In the genomic region with DNA sequence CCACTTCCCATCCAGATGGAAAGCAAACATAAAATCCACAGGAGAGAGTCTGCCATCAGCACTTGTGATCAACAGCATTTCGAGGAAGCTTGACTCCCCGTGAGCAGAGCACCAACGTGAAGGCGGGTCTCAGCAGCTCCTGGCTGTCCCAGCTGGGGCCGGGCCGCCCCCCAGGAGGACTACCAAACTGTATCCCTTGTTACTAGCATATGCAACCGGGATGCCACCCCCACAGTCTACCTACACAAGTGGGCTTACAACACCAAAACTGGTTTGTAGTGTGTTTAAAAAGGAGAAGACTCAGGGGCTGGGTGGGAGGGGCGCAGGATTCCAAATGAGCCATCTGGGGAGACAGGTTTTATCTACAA, we compare ENCODE assay signal across 21 cellular contexts.
"Had no signal": no experiment of that assay in that cellular context is flagged by ENCODE, and none has a peak within 500 bp of the region (broad histone marks: within the 10 kb centered on the region; RNA-seq: fewer than 3 reads in every experiment).

No MANE protein-coding gene starts in this region.

- H3K4me1 ChIP-seq: gastrocnemius medialis had no signal

- H3K36me3 ChIP-seq: colonic mucosa, esophagus squamous epithelium, thoracic aorta, upper lobe of left lung had no signal

- H3K27ac Mint-ChIP-seq: activated CD4-positive, alpha-beta memory T cell treated with anti-CD3 and anti-CD28 coated beads for 36 hours; activated naive CD8-positive, alpha-beta T cell treated with anti-CD3 and anti-CD28 coated beads for 36 hours; effector memory CD8-positive, alpha-beta T cell; natural killer cell treated with Interleukin-12 subunit alpha and Interleukin-12 subunit beta and Interleukin-15 and Interleukin-18, amount 100 ng/mL, for 72 hours had no signal

- H3K9me3 Mint-ChIP-seq: activated naive CD8-positive, alpha-beta T cell treated with anti-CD3 and anti-CD28 coated beads for 36 hours; effector memory CD8-positive, alpha-beta T cell; natural killer cell treated with Interleukin-12 subunit alpha and Interleukin-12 subunit beta and Interleukin-15 and Interleukin-18, amount 100 ng/mL, for 72 hours had no signal

- H3K27me3 ChIP-seq: colonic mucosa, dorsolateral prefrontal cortex, esophagus squamous epithelium, gastrocnemius medialis, upper lobe of left lung had no signal

- H3K27ac ChIP-seq: colonic mucosa, esophagus squamous epithelium, gastrocnemius medialis, thoracic aorta, upper lobe of left lung had no signal

- DNase-seq: activated CD4-positive, alpha-beta memory T cell treated with anti-CD3 and anti-CD28 coated beads for 36 hours; activated CD4-positive, alpha-beta T cell treated with anti-CD3 and anti-CD28 coated beads for 4 hours; activated CD4-positive, CD25-positive, alpha-beta regulatory T cell; activated naive CD4-positive, alpha-beta T cell treated with Interleukin-2 at 50 U/mL for 16 hours; activated naive CD8-positive, alpha-beta T cell treated with anti-CD3 and anti-CD28 coated beads for 36 hours; activated T-cell treated with anti-CD3 and anti-CD28 coated beads, Interleukin-2, amount 50 U/mL, for 48 hours; amniotic stem cell; colonic mucosa; dorsolateral prefrontal cortex; effector memory CD8-positive, alpha-beta T cell; esophagus squamous epithelium; gastrocnemius medialis; head of caudate nucleus; left ventricle myocardium superior; retina; stimulated activated CD4-positive, alpha-beta T cell treated with anti-CD3 and anti-CD28 coated beads, Interleukin-2, amount 100 ng/mL, for 48 hours; stimulated activated naive CD4-positive, alpha-beta T cell treated with Interleukin-2 at 50 U/mL for 16 hours; T-helper 1 cell had no signal

- H3K9me3 ChIP-seq: colonic mucosa, esophagus squamous epithelium, gastrocnemius medialis, thoracic aorta, upper lobe of left lung had no signal

- H3K27me3 Mint-ChIP-seq: activated CD4-positive, alpha-beta memory T cell treated with anti-CD3 and anti-CD28 coated beads for 36 hours; activated naive CD8-positive, alpha-beta T cell treated with anti-CD3 and anti-CD28 coated beads for 36 hours; effector memory CD8-positive, alpha-beta T cell; natural killer cell treated with Interleukin-12 subunit alpha and Interleukin-12 subunit beta and Interleukin-15 and Interleukin-18, amount 100 ng/mL, for 72 hours had no signal

- H3K4me3 Mint-ChIP-seq: activated CD4-positive, alpha-beta memory T cell treated with anti-CD3 and anti-CD28 coated beads for 36 hours; activated naive CD8-positive, alpha-beta T cell treated with anti-CD3 and anti-CD28 coated beads for 36 hours; effector memory CD8-positive, alpha-beta T cell; natural killer cell treated with Interleukin-12 subunit alpha and Interleukin-12 subunit beta and Interleukin-15 and Interleukin-18, amount 100 ng/mL, for 72 hours had no signal

- H3K4me3 ChIP-seq: colonic mucosa, dorsolateral prefrontal cortex, esophagus squamous epithelium, gastrocnemius medialis, thoracic aorta, upper lobe of left lung had no signal

- ATAC-seq: effector memory CD8-positive, alpha-beta T cell; gastrocnemius medialis; left ventricle myocardium superior had no signal

- H3K36me3 Mint-ChIP-seq: natural killer cell treated with Interleukin-12 subunit alpha and Interleukin-12 subunit beta and Interleukin-15 and Interleukin-18, amount 100 ng/mL, for 72 hours had no signal
